ENCODE assay signal across 18 cellular contexts in genomic region chr6:104958178-104958520, GRCh38. TPM values are rescaled to one million over a fixed set of nuclear protein-coding genes. Genes with fewer than 3 reads are reported as not detected.
DNase-seq lines count a peak whose midpoint lies in the region; ATAC-seq and TF ChIP-seq lines count a peak whose summit lies in the region.
"Had no signal": no experiment of that assay in that cellular context is flagged by ENCODE, and none has a peak within 500 bp of the region (broad histone marks: within the 10 kb centered on the region; RNA-seq: fewer than 3 reads in every experiment).

No MANE protein-coding gene starts in this region.

- no peaks in the 10 kb centered on the region for H3K9me3 Mint-ChIP-seq in WTC11
- H3K9me3 Mint-ChIP-seq: activated CD4-positive, alpha-beta memory T cell treated with anti-CD3 and anti-CD28 coated beads, Interleukin-2, amount 10 ng/mL, durations not matched to agents 7 days and 5 days had no signal

- no peaks in the 10 kb centered on the region for H3K9me3 ChIP-seq in A673 (ENCODE audit: low read depth, low read length, poor library complexity, severe bottlenecking)
- H3K9me3 ChIP-seq in iPS-20b (ENCODE audit: insufficient read depth, low read depth, low read length), result no peaks in the 10 kb centered on the region
- H3K9me3 ChIP-seq: upper lobe of right lung had no signal

- H3K27ac ChIP-seq in A673 (ENCODE audit: low read depth, low read length, poor library complexity, severe bottlenecking) (peak overlapping the region; percentile 81), iPS-20b (ENCODE audit: low read length) (peak overlapping the region; percentile 96)
- H3K27ac ChIP-seq: upper lobe of right lung had no signal

- POLR2A ChIA-PET in A673 (lab: Charles Lee; ENCODE audit: low non-redundant PET), result no interaction called here
- POLR2A ChIA-PET in WTC11 (lab: Charles Lee), result interaction anchor here (0.6 to 1.4 kb wide), 4 partner anchors 10 to 102 kb away, joined by 3 to 9 read pairs (median 6); no protein-coding TSS in a partner anchor

- H3K4me3 ChIP-seq in A673 (ENCODE audit: low read depth, low read length, poor library complexity, severe bottlenecking), result peak overlapping the region; percentile 56
- peak overlapping the region; percentile 54 for H3K4me3 ChIP-seq in H7 (ENCODE audit: insufficient read depth, low read depth, low read length)
- peak overlapping the region; percentile 90 for H3K4me3 ChIP-seq in iPS-20b (ENCODE audit: low read length)
- H3K4me3 ChIP-seq: upper lobe of right lung had no signal

- H3K9ac ChIP-seq in iPS-20b (ENCODE audit: low read depth, low read length), result peak overlapping the region; percentile 93

- no peaks in the 10 kb centered on the region for H3K36me3 ChIP-seq in A673 (ENCODE audit: insufficient read depth, low read length, poor library complexity, severe bottlenecking)
- H3K36me3 ChIP-seq in H7 (replicated peaks; ENCODE audit: control insufficient read depth, insufficient read depth, low read length), result no peaks in the 10 kb centered on the region
- H3K36me3 ChIP-seq in iPS-20b (ENCODE audit: insufficient read depth, low read depth, low read length), result peaks cover 19% of the 10 kb centered on the region
- H3K36me3 ChIP-seq: upper lobe of right lung had no signal

- H3K4me1 ChIP-seq in A673 (ENCODE audit: insufficient read depth, low read length, poor library complexity, severe bottlenecking) (peaks cover 10% of the 10 kb centered on the region), iPS-20b (ENCODE audit: insufficient read depth, low read length) (peaks cover 19% of the 10 kb centered on the region; the same call in 1 of the 2 replicates)
- H3K4me1 ChIP-seq: upper lobe of right lung had no signal

- CTCF ChIA-PET in A673 (lab: Charles Lee) (no interaction called here), WTC11 (lab: Charles Lee) (no interaction called here)

- no peak for ATAC-seq in WTC11
- ATAC-seq: natural killer cell treated with Interleukin-12 subunit alpha and Interleukin-12 subunit beta and Interleukin-15 and Interleukin-18, amount 100 ng/mL, for 72 hours; sciatic nerve; upper lobe of right lung had no signal

- intact Hi-C loops in A673 (cut with micrococcal nuclease; ENCODE audit: unreplicated experiment), result no loop called here

- TF ChIP-seq CTCF in A673 (conservative IDR thresholded peaks at IDR 0.05; ENCODE audit: low read depth, low read length), result no peak
- no peak for TF ChIP-seq CTCF in WTC11 (IDR thresholded peaks at IDR 0.05)

- H3K4me3 Mint-ChIP-seq in WTC11, result peak overlapping the region; percentile 93
- H3K4me3 Mint-ChIP-seq: natural killer cell treated with Interleukin-12 subunit alpha and Interleukin-12 subunit beta and Interleukin-15 and Interleukin-18, amount 100 ng/mL, for 72 hours had no signal

- peak overlapping the region; percentile 100 for H3K27ac Mint-ChIP-seq in WTC11
- H3K27ac Mint-ChIP-seq: activated CD4-positive, alpha-beta memory T cell treated with anti-CD3 and anti-CD28 coated beads, Interleukin-2, amount 10 ng/mL, durations not matched to agents 7 days and 5 days; natural killer cell treated with Interleukin-12 subunit alpha and Interleukin-12 subunit beta and Interleukin-15 and Interleukin-18, amount 100 ng/mL, for 72 hours had no signal

- no TSS peak for BruUV-seq in A673 (replicated peaks; lab: Mats Ljungman, UMichigan)

- H3K36me3 Mint-ChIP-seq in WTC11, result peaks cover 8% of the 10 kb centered on the region; the same call in 1 of the 2 replicates

- H3K27me3 ChIP-seq in A673 (replicated peaks; ENCODE audit: insufficient read depth, low read depth, low read length, poor library complexity) (peaks cover 44% of the 10 kb centered on the region), H7 (ENCODE audit: control insufficient read depth, insufficient read depth, low read length) (no peaks in the 10 kb centered on the region), iPS-20b (ENCODE audit: insufficient read depth, low read length) (no peaks in the 10 kb centered on the region)

- H3K4me1 Mint-ChIP-seq in WTC11, result peaks cover 26% of the 10 kb centered on the region

- DNase-seq in A673 (ENCODE audit: low spot score) (peak; percentile 21), H7 (no peak), WTC11 (ENCODE audit: low spot score) (no peak), NCI-H510A (lab: John Stamatoyannopoulos, UW) (no peak), glomerular visceral epithelial cell (ENCODE audit: extremely low spot score) (no peak), RKO (ENCODE audit: low spot score) (no peak), HT-29 (ENCODE audit: low spot score) (no peak)
- DNase-seq: activated CD4-positive, alpha-beta memory T cell treated with anti-CD3 and anti-CD28 coated beads, Interleukin-2, amount 10 ng/mL, durations not matched to agents 7 days and 5 days; activated gamma-delta T cell treated with Interleukin-2 at 50 U/mL for 16 hours; anterior cingulate cortex; dermis blood vessel endothelial cell; DMS153; NCI-H1092 treated with DMSO at 0.1 percent for 48 hours; stimulated activated CD4-positive, alpha-beta T cell treated with anti-CD3 and anti-CD28 coated beads, Interleukin-4, amount 100 ng/mL, for 1 hour; upper lobe of right lung had no signal

- H3K27me3 Mint-ChIP-seq in WTC11 (ENCODE audit: low read depth), result no peaks in the 10 kb centered on the region

TF ChIP-seq in WTC11, 78 proteins besides CTCF, POLR2A, EP300 and RAD21 (continues in another document):
- TF ChIP-seq KAT7 (CRISPR knock-in tag; IDR thresholded peaks at IDR 0.05; ENCODE audit: borderline replicate concordance), result no peak
- TF ChIP-seq ZBTB21 (CRISPR knock-in tag; IDR thresholded peaks at IDR 0.05; ENCODE audit: borderline replicate concordance), result no peak
- no peak for TF ChIP-seq TCF7 (CRISPR knock-in tag; IDR thresholded peaks at IDR 0.05; ENCODE audit: low read depth)
- no peak for TF ChIP-seq FOXP4 (CRISPR knock-in tag; IDR thresholded peaks at IDR 0.05)
- no peak for TF ChIP-seq GABPB1 (CRISPR knock-in tag; IDR thresholded peaks at IDR 0.05)
- TF ChIP-seq NFATC4 (CRISPR knock-in tag; IDR thresholded peaks at IDR 0.05), result no peak
- no peak for TF ChIP-seq ESRRA (CRISPR knock-in tag; IDR thresholded peaks at IDR 0.05; ENCODE audit: borderline replicate concordance)
- TF ChIP-seq, protein P1, sequence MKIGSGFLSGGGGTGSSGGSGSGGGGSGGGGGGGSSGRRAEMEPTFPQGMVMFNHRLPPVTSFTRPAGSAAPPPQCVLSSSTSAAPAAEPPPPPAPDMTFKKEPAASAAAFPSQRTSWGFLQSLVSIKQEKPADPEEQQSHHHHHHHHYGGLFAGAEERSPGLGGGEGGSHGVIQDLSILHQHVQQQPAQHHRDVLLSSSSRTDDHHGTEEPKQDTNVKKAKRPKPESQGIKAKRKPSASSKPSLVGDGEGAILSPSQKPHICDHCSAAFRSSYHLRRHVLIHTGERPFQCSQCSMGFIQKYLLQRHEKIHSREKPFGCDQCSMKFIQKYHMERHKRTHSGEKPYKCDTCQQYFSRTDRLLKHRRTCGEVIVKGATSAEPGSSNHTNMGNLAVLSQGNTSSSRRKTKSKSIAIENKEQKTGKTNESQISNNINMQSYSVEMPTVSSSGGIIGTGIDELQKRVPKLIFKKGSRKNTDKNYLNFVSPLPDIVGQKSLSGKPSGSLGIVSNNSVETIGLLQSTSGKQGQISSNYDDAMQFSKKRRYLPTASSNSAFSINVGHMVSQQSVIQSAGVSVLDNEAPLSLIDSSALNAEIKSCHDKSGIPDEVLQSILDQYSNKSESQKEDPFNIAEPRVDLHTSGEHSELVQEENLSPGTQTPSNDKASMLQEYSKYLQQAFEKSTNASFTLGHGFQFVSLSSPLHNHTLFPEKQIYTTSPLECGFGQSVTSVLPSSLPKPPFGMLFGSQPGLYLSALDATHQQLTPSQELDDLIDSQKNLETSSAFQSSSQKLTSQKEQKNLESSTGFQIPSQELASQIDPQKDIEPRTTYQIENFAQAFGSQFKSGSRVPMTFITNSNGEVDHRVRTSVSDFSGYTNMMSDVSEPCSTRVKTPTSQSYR (CRISPR knock-in tag; IDR thresholded peaks at IDR 0.05), result no peak
- TF ChIP-seq STAT6 (CRISPR knock-in tag; conservative IDR thresholded peaks at IDR 0.05; ENCODE audit: low read depth), result no peak
- TF ChIP-seq ZNF423 (CRISPR knock-in tag; IDR thresholded peaks at IDR 0.05), result no peak
- no peak for TF ChIP-seq RORB (CRISPR knock-in tag; IDR thresholded peaks at IDR 0.05)
- TF ChIP-seq CREM (CRISPR knock-in tag; IDR thresholded peaks at IDR 0.05), result no peak

RNA-seq across cellular contexts. Expression of gene LIN28B, which starts 1.2 kb away (rescaled TPM):
- total RNA-seq in A673 (2021) (21.6 and 21.7 TPM in 2 replicates), WTC11 (2021) (73.4 to 82.0 TPM (median 81.9 TPM) in 3 replicates)
- 45.6 and 61.2 TPM in 2 replicates for total RNA-seq in H7 (2014; rRNA removed; shearing (Covaris generic))
- not detected in 2 replicates for total RNA-seq in HT-29 (2014; rRNA removed; shearing (Covaris generic))
- total RNA-seq: activated CD4-positive, alpha-beta memory T cell treated with anti-CD3 and anti-CD28 coated beads, Interleukin-2, amount 10 ng/mL, durations not matched to agents 7 days and 5 days; dermis blood vessel endothelial cell; natural killer cell treated with Interleukin-12 subunit alpha and Interleukin-12 subunit beta and Interleukin-15 and Interleukin-18, amount 100 ng/mL, for 72 hours; sciatic nerve; upper lobe of right lung had no signal

Comparison
In these comparisons a context has a peak if more than half of its experiments do, and no peak if none do; other contexts are left out.
1. RNA of gene LIN28B, which starts 1.2 kb away (total RNA-seq): 73.4 to 82.0 TPM in WTC11, 45.6 to 61.2 TPM in H7 and 21.6 to 21.7 TPM in A673; not detected in HT-29; every median in the first group is over 10 times any median in the second.
2. Peak in every context shown above with its lines, with median percentiles within 50 percentile points of each other: H3K4me3 ChIP-seq.